12 cellular contexts compared by ENCODE assay signal in genomic region chr7:135650831-135651573, GRCh38. TPM values are rescaled to one million over a fixed set of nuclear protein-coding genes. Genes with fewer than 3 reads are reported as not detected.
DNase-seq lines count a peak whose midpoint lies in the region; ATAC-seq and FAIRE-seq lines count a peak whose summit lies in the region.
"Had no signal": no experiment of that assay in that cellular context is flagged by ENCODE, and none has a peak within 500 bp of the region (broad histone marks: within the 10 kb centered on the region; RNA-seq: fewer than 3 reads in every experiment).

No MANE protein-coding gene starts in this region.

- DNase-seq in AG08395 (ENCODE audit: low spot score) (peak; percentile 46), HTR-8/SVneo (ENCODE audit: insufficient read length, low spot score) (peak; percentile 69), caudate nucleus (lab: John Stamatoyannopoulos, UW) (peak in 49 of 61 donors; percentile 4 to 93 (median 48)), lung microvascular endothelial cell (ENCODE audit: low read depth in 2 of 2) (peak; percentile 45 to 86)
- DNase-seq: cerebellar nuclear complex, GOT3, SHP77 treated with DMSO at 0.1 percent for 48 hours had no signal

- peak; percentile 40 for FAIRE-seq in HTR-8/SVneo (lab: Jason Lieb, UNC)

- peak overlapping the region; percentile 31 for H3K27ac ChIP-seq in caudate nucleus (ENCODE audit: low read depth, low read length)
- H3K27ac ChIP-seq: C4-2B had no signal

- ATAC-seq in GM18861 (IDR thresholded peaks at IDR 0.05; ENCODE audit: unreplicated experiment) (no peak), HG02884 (IDR thresholded peaks at IDR 0.05; ENCODE audit: unreplicated experiment) (no peak), GM19397 (IDR thresholded peaks at IDR 0.05; ENCODE audit: unreplicated experiment) (no peak), GM21619 (IDR thresholded peaks at IDR 0.05; ENCODE audit: unreplicated experiment) (no peak)

RNA-seq across cellular contexts. Expression of gene STMP1, which starts 11.3 kb away (rescaled TPM):
- 4.6 and 5.4 TPM in 2 replicates for total RNA-seq in lung microvascular endothelial cell
